ENCODE assay signal across 9 cellular contexts in the genomic region with DNA sequence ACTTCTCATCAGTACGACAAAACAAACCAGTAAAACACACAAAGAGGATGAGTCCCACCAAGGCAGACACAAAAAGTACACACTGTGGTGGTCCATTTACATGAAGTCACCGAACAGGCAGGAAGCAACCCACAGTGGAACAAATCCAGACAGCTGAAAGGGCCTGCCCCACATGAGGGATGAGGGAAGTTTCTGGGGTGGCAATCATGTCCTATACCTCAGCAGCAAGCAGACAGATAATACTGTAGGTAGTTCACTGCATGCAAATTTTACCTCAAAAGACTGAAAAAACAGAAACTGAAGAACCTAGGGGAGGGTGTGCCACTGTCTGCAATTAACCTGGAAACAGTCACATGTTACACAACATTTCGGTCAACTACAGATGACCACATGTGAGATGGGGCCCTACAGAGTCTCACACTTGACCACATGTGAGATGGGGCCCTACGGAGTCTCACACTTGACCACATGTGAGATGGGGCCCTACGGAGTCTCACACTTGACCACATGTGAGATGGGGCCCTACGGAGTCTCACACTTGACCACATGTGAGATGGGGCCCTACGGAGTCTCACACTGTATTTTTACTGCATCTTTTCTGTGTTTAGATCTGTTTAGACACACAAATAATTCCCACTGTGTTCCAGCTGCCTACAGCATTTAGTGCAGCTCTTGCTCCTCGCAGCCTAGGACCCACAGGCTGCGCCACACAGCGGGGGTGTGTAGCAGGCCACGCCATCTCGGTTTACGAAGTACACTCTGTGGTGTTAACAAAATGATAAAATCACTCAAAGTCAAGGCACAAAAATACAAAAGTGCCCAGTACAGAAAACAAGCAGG. TPM values are rescaled to one million over a fixed set of nuclear protein-coding genes. Genes with fewer than 3 reads are reported as not detected.
DNase-seq lines count a peak whose midpoint lies in the region; ATAC-seq and TF ChIP-seq lines count a peak whose summit lies in the region.
"Had no signal": no experiment of that assay in that cellular context is flagged by ENCODE, and none has a peak within 500 bp of the region (broad histone marks: within the 10 kb centered on the region; RNA-seq: fewer than 3 reads in every experiment).

No MANE protein-coding gene starts in this region.

- intact Hi-C loops in heart right ventricle (cut with DNase I) (loop anchor here in 1 of 10 donors (2.0 kb wide), 1 partner anchor 21 kb away; no protein-coding TSS in a partner anchor), cardiac septum (cut with DNase I) (no loop called here)

- H3K27ac ChIP-seq in heart right ventricle (peak overlapping the region in 8 of 10 donors; percentile 63 to 85 (median 69)), coronary artery (peak overlapping the region; percentile 7 to 79), urinary bladder (ENCODE audit: low read depth) (peak overlapping the region; percentile 7)

- H3K4me1 ChIP-seq in heart right ventricle = peaks cover 0 to 30% (median 10%) of the 10 kb centered on the region in 9 donors
- no peaks in the 10 kb centered on the region for H3K4me1 ChIP-seq in urinary bladder (ENCODE audit: insufficient read depth)

- TF ChIP-seq CTCF in heart right ventricle (IDR thresholded peaks at IDR 0.05) (no peak), coronary artery (IDR thresholded peaks at IDR 0.05) (no peak)

- H3K9me3 ChIP-seq in heart right ventricle = no peaks in the 10 kb centered on the region

- DNase-seq in heart right ventricle (no peak), cardiac septum (ENCODE audit: low spot score) (no peak), coronary artery (ENCODE audit: low spot score) (no peak), HUDEP-2 (lab: John Stamatoyannopoulos, UW; ENCODE audit: unreplicated experiment in 76 of 76) (no peak), mesenteric fat pad (ENCODE audit: low spot score) (no peak), NCI-H748 (lab: John Stamatoyannopoulos, UW; ENCODE audit: unreplicated experiment) (no peak)
- DNase-seq: DND-41 had no signal

- peaks cover 0 to 82% (median 24%) of the 10 kb centered on the region in 9 donors for H3K36me3 ChIP-seq in heart right ventricle
- H3K36me3 ChIP-seq in urinary bladder (ENCODE audit: insufficient read depth) = no peaks in the 10 kb centered on the region

- WGBS in heart right ventricle, 2 donors = 80 to 85% methylated on average over 13 of the region's 13 CpGs
- WGBS in urinary bladder = 81% methylated on average over 13 of the region's 13 CpGs

- no peaks in the 10 kb centered on the region for H3K27me3 ChIP-seq in heart right ventricle

- ATAC-seq in heart right ventricle = peak in 1 of 8 donors; percentile 25
- peak; percentile 97 for ATAC-seq in HG03064 (IDR thresholded peaks at IDR 0.05; ENCODE audit: low read depth, unreplicated experiment)

- peak overlapping the region in 1 of 10 donors; percentile 18 for H3K4me3 ChIP-seq in heart right ventricle
- no peak overlapping the region for H3K4me3 ChIP-seq in coronary artery
- no peak overlapping the region for H3K4me3 ChIP-seq in urinary bladder (ENCODE audit: low read depth, low read length)

RNA-seq across cellular contexts. Expression of a gene that starts 22.2 kb away (rescaled TPM):
- total RNA-seq in heart right ventricle (10 to 100 TPM; 42.3 to 74.0 (median 47.3) TPM), cardiac septum (47.8 TPM), urinary bladder (70.4 TPM), mesenteric fat pad (37.4 TPM)
- polyA plus RNA-seq in heart right ventricle (10 to 100 TPM; 38.9 to 60.1 TPM), urinary bladder (39.9 TPM)

RNA-seq across cellular contexts. Expression of a gene that starts 23.1 kb away (rescaled TPM):
- 100 to 1,000 TPM in 9 of 10 donors, 10 to 100 TPM in 1; 84.7 to 141 (median 112) TPM for total RNA-seq in heart right ventricle
- polyA plus RNA-seq in heart right ventricle = 10 to 100 TPM; 35.8 to 46.1 TPM
- 92.5 TPM for total RNA-seq in cardiac septum
- 83.0 TPM for total RNA-seq in urinary bladder
- polyA plus RNA-seq in urinary bladder = 44.2 TPM
- total RNA-seq in mesenteric fat pad = 67.0 TPM

RNA-seq across cellular contexts. Expression of a gene that starts 27.8 kb away (rescaled TPM):
- under 1 TPM in 1 of 10 donors, not detected in 9; 0.20 TPM for total RNA-seq in heart right ventricle
- polyA plus RNA-seq in heart right ventricle = under 1 TPM in 1 of 2 donors, not detected in 1; 0.03 TPM
- total RNA-seq in cardiac septum = not detected
- total RNA-seq in urinary bladder = not detected
- polyA plus RNA-seq in urinary bladder = not detected
- total RNA-seq in mesenteric fat pad = not detected

Comparison
In these comparisons a context has a peak if more than half of its experiments do, and no peak if none do; other contexts are left out.
1. H3K27ac ChIP-seq: peak in every context shown above with its lines; median percentile 69 in heart right ventricle; 43 in coronary artery; 7 in urinary bladder.